In genomic region chr5:173472784-173473278, GRCh38 we compare ENCODE assay signal across 14 cellular contexts.
DNase-seq lines count a peak whose midpoint lies in the region; ATAC-seq, FAIRE-seq and TF ChIP-seq lines count a peak whose summit lies in the region.
"Had no signal": no experiment of that assay in that cellular context is flagged by ENCODE, and none has a peak within 500 bp of the region (broad histone marks: within the 10 kb centered on the region; RNA-seq: fewer than 3 reads in every experiment).

No MANE protein-coding gene starts in this region.

- H3K4me1 ChIP-seq in fibroblast of lung (ENCODE audit: control insufficient read depth, extremely low read depth, insufficient read depth, low read length) (peaks cover 27% of the 10 kb centered on the region), upper lobe of right lung (peaks cover 7% of the 10 kb centered on the region)

- no peaks in the 10 kb centered on the region for H3K36me3 Mint-ChIP-seq in nephron (ENCODE audit: low read depth)
- H3K36me3 Mint-ChIP-seq: activated CD8-positive, alpha-beta memory T cell treated with anti-CD3 and anti-CD28 coated beads, Interleukin-2, amount 10 ng/mL, durations not matched to agents 7 days and 5 days; stimulated activated memory B cell treated with anti-CD40 and anti-IgM and Interleukin-4, amounts not matched to agents 10 μg/mL and 1 μg/mL and 100 μg/mL, for 72 hours had no signal

- H3K4me3 Mint-ChIP-seq in nephron, result no peak overlapping the region
- H3K4me3 Mint-ChIP-seq: activated CD8-positive, alpha-beta memory T cell treated with anti-CD3 and anti-CD28 coated beads, Interleukin-2, amount 10 ng/mL, durations not matched to agents 7 days and 5 days; stimulated activated memory B cell treated with anti-CD40 and anti-IgM and Interleukin-4, amounts not matched to agents 10 μg/mL and 1 μg/mL and 100 μg/mL, for 72 hours; T-helper 17 cell had no signal

- intact Hi-C loops in upper lobe of right lung (cut with DNase I), result no loop called here

- peaks cover 29% of the 10 kb centered on the region for H3K4me1 Mint-ChIP-seq in nephron
- H3K4me1 Mint-ChIP-seq: activated CD8-positive, alpha-beta memory T cell treated with anti-CD3 and anti-CD28 coated beads, Interleukin-2, amount 10 ng/mL, durations not matched to agents 7 days and 5 days; stimulated activated memory B cell treated with anti-CD40 and anti-IgM and Interleukin-4, amounts not matched to agents 10 μg/mL and 1 μg/mL and 100 μg/mL, for 72 hours; T-helper 17 cell had no signal

- H3K4me3 ChIP-seq in fibroblast of lung (replicated peaks in 1 of 4; ENCODE audit: control extremely low read depth in 1 of 4, insufficient read depth in 1 of 4, low read depth in 3 of 4, low read length in 4 of 4), result no peak overlapping the region
- no peak overlapping the region for H3K4me3 ChIP-seq in upper lobe of right lung
- H3K4me3 ChIP-seq: K562 had no signal

- CTCF ChIA-PET in RWPE1 (lab: Yijun Ruan, JAX), result no interaction called here

- TF ChIP-seq CTCF in RWPE1 (conservative IDR thresholded peaks at IDR 0.05; ENCODE audit: low read depth) (no peak), fibroblast of lung (conservative IDR thresholded peaks at IDR 0.05 in 1 of 2, IDR thresholded peaks at IDR 0.05 in 1 of 2; ENCODE audit: low read depth in 1 of 2, low read length in 2 of 2) (no peak), nephron (IDR thresholded peaks at IDR 0.05; ENCODE audit: unreplicated experiment in 3 of 3) (no peak), upper lobe of right lung (IDR thresholded peaks at IDR 0.05) (no peak)

- H3K79me2 ChIP-seq in fibroblast of lung (ENCODE audit: control insufficient read depth, insufficient read depth, low read length), result no peaks in the 10 kb centered on the region

- no peak for FAIRE-seq in frontal cortex (lab: Jason Lieb, UNC)
- FAIRE-seq: K562, small intestine had no signal

- peaks cover 8% of the 10 kb centered on the region for H3K27me3 Mint-ChIP-seq in nephron (ENCODE audit: low read depth)
- H3K27me3 Mint-ChIP-seq: activated CD8-positive, alpha-beta memory T cell treated with anti-CD3 and anti-CD28 coated beads, Interleukin-2, amount 10 ng/mL, durations not matched to agents 7 days and 5 days; stimulated activated memory B cell treated with anti-CD40 and anti-IgM and Interleukin-4, amounts not matched to agents 10 μg/mL and 1 μg/mL and 100 μg/mL, for 72 hours had no signal

- H3K9me3 Mint-ChIP-seq in nephron, result peaks cover 4% of the 10 kb centered on the region
- H3K9me3 Mint-ChIP-seq: stimulated activated memory B cell treated with anti-CD40 and anti-IgM and Interleukin-4, amounts not matched to agents 10 μg/mL and 1 μg/mL and 100 μg/mL, for 72 hours had no signal

- POLR2A ChIA-PET in RWPE1 (lab: Yijun Ruan, JAX; ENCODE audit: low non-redundant PET), result no interaction called here

- H2AFZ ChIP-seq in fibroblast of lung (ENCODE audit: low read length), result no peak overlapping the region

- H3K36me3 ChIP-seq in fibroblast of lung (ENCODE audit: control insufficient read depth, insufficient read depth, low read length) (no peaks in the 10 kb centered on the region), upper lobe of right lung (no peaks in the 10 kb centered on the region)

- ATAC-seq in upper lobe of right lung, result peak; percentile 43
- ATAC-seq in HG03342 (IDR thresholded peaks at IDR 0.05; ENCODE audit: unreplicated experiment), result no peak
- ATAC-seq: activated CD8-positive, alpha-beta memory T cell treated with anti-CD3 and anti-CD28 coated beads, Interleukin-2, amount 10 ng/mL, durations not matched to agents 7 days and 5 days; K562; stimulated activated memory B cell treated with anti-CD40 and anti-IgM and Interleukin-4, amounts not matched to agents 10 μg/mL and 1 μg/mL and 100 μg/mL, for 72 hours; T-helper 17 cell had no signal

- no peaks in the 10 kb centered on the region for H4K20me1 ChIP-seq in fibroblast of lung (ENCODE audit: control insufficient read depth, extremely low read depth, insufficient read depth, low read length)

- no peaks in the 10 kb centered on the region for H3K27me3 ChIP-seq in fibroblast of lung (ENCODE audit: control insufficient read depth, insufficient read depth, low read length)
- no peaks in the 10 kb centered on the region for H3K27me3 ChIP-seq in upper lobe of right lung

- DNase-seq in RWPE1 (ENCODE audit: low spot score) (no peak), fibroblast of lung (ENCODE audit: low read depth in 2 of 2) (peak; percentile 49 to 67), upper lobe of right lung (no peak), NCI-H2227 treated with DMSO at 0.1 percent for 48 hours (lab: John Stamatoyannopoulos, UW) (no peak), frontal cortex (ENCODE audit: low spot score in 2 of 2) (no peak)
- DNase-seq: activated CD8-positive, alpha-beta memory T cell treated with anti-CD3 and anti-CD28 coated beads, Interleukin-2, amount 10 ng/mL, durations not matched to agents 7 days and 5 days; DND-41; NCI-H510A treated with DMSO at 0.1 percent for 48 hours; small intestine; T-helper 17 cell had no signal

- H3K27ac ChIP-seq in RWPE1 (peak overlapping the region; percentile 85), fibroblast of lung (ENCODE audit: insufficient read depth, low read length) (peak overlapping the region; percentile 79), upper lobe of right lung (peak overlapping the region; percentile 70)

- H3K27ac Mint-ChIP-seq in nephron, result peak overlapping the region in 2 of 3 experiments; percentile 47 to 89
- H3K27ac Mint-ChIP-seq: activated CD8-positive, alpha-beta memory T cell treated with anti-CD3 and anti-CD28 coated beads, Interleukin-2, amount 10 ng/mL, durations not matched to agents 7 days and 5 days; stimulated activated memory B cell treated with anti-CD40 and anti-IgM and Interleukin-4, amounts not matched to agents 10 μg/mL and 1 μg/mL and 100 μg/mL, for 72 hours; T-helper 17 cell had no signal

- H3K9ac ChIP-seq in fibroblast of lung (ENCODE audit: insufficient read depth, low read length), result peak overlapping the region; percentile 38

- H3K4me2 ChIP-seq in fibroblast of lung (ENCODE audit: extremely low read depth, insufficient read depth, low read length), result no peak overlapping the region

- H3K9me3 ChIP-seq in fibroblast of lung (ENCODE audit: control insufficient read depth, insufficient read depth, low read depth, low read length), result no peaks in the 10 kb centered on the region
- H3K9me3 ChIP-seq in upper lobe of right lung, result no peaks in the 10 kb centered on the region

Comparison
In these comparisons a context has a peak if more than half of its experiments do, and no peak if none do; other contexts are left out.
1. DNase-seq: peak in fibroblast of lung (2 of 2); none in RWPE1 (single experiment), upper lobe of right lung (single experiment), NCI-H2227 treated with DMSO at 0.1 percent for 48 hours (single experiment) and frontal cortex (0 of 2).
2. Peak in every context shown above with its lines, with median percentiles within 50 percentile points of each other: H3K27ac ChIP-seq.